In genomic region chr5:120388016-120388781, GRCh38 we compare ENCODE assay signal across 8 cellular contexts.
DNase-seq lines count a peak whose midpoint lies in the region; ATAC-seq, FAIRE-seq and TF ChIP-seq lines count a peak whose summit lies in the region.

No MANE protein-coding gene starts in this region.

- peak overlapping the region; percentile 100 for H2BK20ac ChIP-seq in IMR-90 (ENCODE audit: low read depth, low read length)

- peak overlapping the region; percentile 92 for H3K27ac ChIP-seq in IMR-90 (ENCODE audit: insufficient read depth, low read length)

- H3K4me2 ChIP-seq in IMR-90 (ENCODE audit: low read depth, low read length) = peak overlapping the region; percentile 70

- H4K20me1 ChIP-seq in IMR-90 (ENCODE audit: insufficient read depth, low read length) = no peaks in the 10 kb centered on the region

- POLR2A ChIA-PET in IMR-90 (lab: Charles Lee; ENCODE audit: unreplicated experiment) = interaction anchor here (0.6 kb wide), 1 partner anchor 177 kb away, joined by 13 read pairs; no protein-coding TSS in a partner anchor

- BruUV-seq in IMR-90 (replicated peaks; lab: Mats Ljungman, UMichigan) = no TSS peak

- no peak for TF ChIP-seq POLR2A in IMR-90 (IDR thresholded peaks at IDR 0.05; ENCODE audit: low read depth, low read length)

- H3K27me3 ChIP-seq in IMR-90 (ENCODE audit: control insufficient read depth, insufficient read depth, low read length) = no peaks in the 10 kb centered on the region

- peak overlapping the region; percentile 84 for H2AFZ ChIP-seq in IMR-90 (replicated peaks; ENCODE audit: low read length, poor library complexity)

- peak; percentile 11 for DNase-seq in GF-D8 (lab: John Stamatoyannopoulos, UW)
- peak; percentile 95 for DNase-seq in IMR-90
- DNase-seq in amniotic epithelial cell (ENCODE audit: low read depth) = peak; percentile 97
- DNase-seq in natural killer cell treated with Interleukin-12 subunit alpha and Interleukin-12 subunit beta and Interleukin-15 and Interleukin-18, amount 100 ng/mL, for 72 hours (ENCODE audit: low spot score) = no peak
- DNase-seq in GM19239 (ENCODE audit: insufficient read length, low spot score) = no peak
- no peak for DNase-seq in islet precursor cell
- DNase-seq in frontal cortex (ENCODE audit: low spot score in 2 of 2) = no peak
- DNase-seq in cerebellar nuclear complex (lab: John Stamatoyannopoulos, UW) = no peak

- H3K27me3 Mint-ChIP-seq in natural killer cell treated with Interleukin-12 subunit alpha and Interleukin-12 subunit beta and Interleukin-15 and Interleukin-18, amount 100 ng/mL, for 72 hours = no peaks in the 10 kb centered on the region

- H3K36me3 ChIP-seq in IMR-90 (ENCODE audit: control insufficient read depth, insufficient read depth, low read length) = no peaks in the 10 kb centered on the region

- peak overlapping the region; percentile 86 for H2BK15ac ChIP-seq in IMR-90 (ENCODE audit: low read depth, low read length)

- peak overlapping the region; percentile 94 for H3K56ac ChIP-seq in IMR-90 (ENCODE audit: extremely low read depth, insufficient read depth, low read length)

- H3K4me1 ChIP-seq in IMR-90 (ENCODE audit: control insufficient read depth, insufficient read depth, low read length) = peaks cover 7% of the 10 kb centered on the region

- peak overlapping the region; percentile 79 for H3K18ac ChIP-seq in IMR-90 (ENCODE audit: low read depth, low read length)

- H2BK5ac ChIP-seq in IMR-90 (ENCODE audit: low read depth, low read length, poor library complexity, severe bottlenecking) = peak overlapping the region; percentile 96

- no peaks in the 10 kb centered on the region for H3K79me1 ChIP-seq in IMR-90 (ENCODE audit: low read depth in 1 of 2, low read length in 2 of 2)

- ATAC-seq in IMR-90 (ENCODE audit: low read depth) = peak; percentile 87
- peak; percentile 57 to 92 for ATAC-seq in natural killer cell treated with Interleukin-12 subunit alpha and Interleukin-12 subunit beta and Interleukin-15 and Interleukin-18, amount 100 ng/mL, for 72 hours

- peak overlapping the region; percentile 39 for H3K9ac ChIP-seq in IMR-90 (ENCODE audit: low read depth, low read length)

- peak overlapping the region; percentile 84 for H4K5ac ChIP-seq in IMR-90 (ENCODE audit: low read depth, low read length)

- CTCF ChIA-PET in IMR-90 (lab: Yijun Ruan, JAX) = no interaction called here

- peak overlapping the region; percentile 92 for H2AK5ac ChIP-seq in IMR-90 (ENCODE audit: low read depth, low read length)

- TF ChIP-seq RAD21 in IMR-90 (IDR thresholded peaks at IDR 0.05; ENCODE audit: low read length) = no peak

- H3K4me3 ChIP-seq in IMR-90 (ENCODE audit: insufficient read depth, low read depth, low read length) = no peak overlapping the region

- H4K8ac ChIP-seq in IMR-90 (ENCODE audit: low read depth in 2 of 2, low read length in 2 of 2) = peak overlapping the region; percentile 79 to 99

- H3K23ac ChIP-seq in IMR-90 (ENCODE audit: low read depth, low read length) = peak overlapping the region; percentile 98; the same call in 1 of the 2 replicates

- TF ChIP-seq CTCF in IMR-90 (conservative IDR thresholded peaks at IDR 0.05; ENCODE audit: low read depth, low read length) = no peak

- peak overlapping the region; percentile 100 for H2BK120ac ChIP-seq in IMR-90 (ENCODE audit: low read depth, low read length)

- peaks cover 11 to 12% of the 10 kb centered on the region in 2 donors for H3K4me1 Mint-ChIP-seq in natural killer cell treated with Interleukin-12 subunit alpha and Interleukin-12 subunit beta and Interleukin-15 and Interleukin-18, amount 100 ng/mL, for 72 hours (ENCODE audit: low read depth in 2 of 2)

- H3K9me3 Mint-ChIP-seq in natural killer cell treated with Interleukin-12 subunit alpha and Interleukin-12 subunit beta and Interleukin-15 and Interleukin-18, amount 100 ng/mL, for 72 hours = peaks cover 3% of the 10 kb centered on the region

- no peaks in the 10 kb centered on the region for H3K9me3 ChIP-seq in IMR-90 (ENCODE audit: control insufficient read depth, insufficient read depth, low read length)

- peak overlapping the region; percentile 94 for H3K14ac ChIP-seq in IMR-90 (replicated peaks; ENCODE audit: low read depth, low read length)

- intact Hi-C loops in IMR-90 (cut with micrococcal nuclease) = loop anchor here (5.0 to 10.0 kb wide), 2 partner anchors 59 to 417 kb away; no protein-coding TSS in a partner anchor

- H3K27ac Mint-ChIP-seq in natural killer cell treated with Interleukin-12 subunit alpha and Interleukin-12 subunit beta and Interleukin-15 and Interleukin-18, amount 100 ng/mL, for 72 hours = peak overlapping the region; percentile 69 to 92

- H2AK9ac ChIP-seq in IMR-90 (replicated peaks; ENCODE audit: low read depth, low read length, poor library complexity) = peak overlapping the region; percentile 88

- H3K4ac ChIP-seq in IMR-90 (ENCODE audit: low read depth, low read length) = peak overlapping the region; percentile 99

- dilution Hi-C loops in IMR-90 (cut with HindIII; ENCODE audit: low sequenced_read_pairs, unreplicated experiment) = no loop called here

- H3K36me3 Mint-ChIP-seq in natural killer cell treated with Interleukin-12 subunit alpha and Interleukin-12 subunit beta and Interleukin-15 and Interleukin-18, amount 100 ng/mL, for 72 hours = peaks cover 4% of the 10 kb centered on the region

- WGBS in IMR-90 (ENCODE audit: extremely low coverage in 2 of 2, insufficient read length in 1 of 2), 2 experiments = no CpG with 5 or more reads among the region's 1 CpG

- H4K91ac ChIP-seq in IMR-90 (ENCODE audit: insufficient read depth, low read depth, low read length) = peak overlapping the region; percentile 94

- no peak for FAIRE-seq in GM19239 (lab: Jason Lieb, UNC)
- FAIRE-seq in frontal cortex (lab: Jason Lieb, UNC) = no peak

- peak overlapping the region; percentile 48 for H3K4me3 Mint-ChIP-seq in natural killer cell treated with Interleukin-12 subunit alpha and Interleukin-12 subunit beta and Interleukin-15 and Interleukin-18, amount 100 ng/mL, for 72 hours

- H3K9me1 ChIP-seq in IMR-90 (ENCODE audit: insufficient read depth, low read length) = peaks cover 8% of the 10 kb centered on the region; the same call in 1 of the 2 replicates

- in situ Hi-C loops in IMR-90 (cut with MboI; ENCODE audit: low sequenced_read_pairs) = no loop called here

TF ChIP-seq in IMR-90, 13 proteins besides CTCF, POLR2A, EP300 and RAD21:
- peak; percentile 86 for TF ChIP-seq FOS (IDR thresholded peaks at IDR 0.05; ENCODE audit: low read depth, low read length)
- no peak for TF ChIP-seq CHD1 (IDR thresholded peaks at IDR 0.05; ENCODE audit: low read depth, low read length)
- TF ChIP-seq MAFK (IDR thresholded peaks at IDR 0.05; ENCODE audit: low read depth, low read length) = no peak
- TF ChIP-seq CEBPB (IDR thresholded peaks at IDR 0.05; ENCODE audit: low read depth, low read length) = peak; percentile 97
- no peak for TF ChIP-seq RFX5 (IDR thresholded peaks at IDR 0.05; ENCODE audit: low read depth, low read length)
- TF ChIP-seq SMC3 (IDR thresholded peaks at IDR 0.05; ENCODE audit: low read depth, low read length) = no peak

Comparison
In these comparisons a context has a peak if more than half of its experiments do, and no peak if none do; other contexts are left out.
1. DNase-seq: peak in GF-D8 (single experiment), IMR-90 (single experiment) and amniotic epithelial cell (single experiment); none in natural killer cell treated with Interleukin-12 subunit alpha and Interleukin-12 subunit beta and Interleukin-15 and Interleukin-18, amount 100 ng/mL, for 72 hours (single experiment), GM19239 (single experiment), islet precursor cell (single experiment), frontal cortex (0 of 2) and cerebellar nuclear complex (0 of 2).